ENCODE assay signal across 8 cellular contexts in the genomic region with DNA sequence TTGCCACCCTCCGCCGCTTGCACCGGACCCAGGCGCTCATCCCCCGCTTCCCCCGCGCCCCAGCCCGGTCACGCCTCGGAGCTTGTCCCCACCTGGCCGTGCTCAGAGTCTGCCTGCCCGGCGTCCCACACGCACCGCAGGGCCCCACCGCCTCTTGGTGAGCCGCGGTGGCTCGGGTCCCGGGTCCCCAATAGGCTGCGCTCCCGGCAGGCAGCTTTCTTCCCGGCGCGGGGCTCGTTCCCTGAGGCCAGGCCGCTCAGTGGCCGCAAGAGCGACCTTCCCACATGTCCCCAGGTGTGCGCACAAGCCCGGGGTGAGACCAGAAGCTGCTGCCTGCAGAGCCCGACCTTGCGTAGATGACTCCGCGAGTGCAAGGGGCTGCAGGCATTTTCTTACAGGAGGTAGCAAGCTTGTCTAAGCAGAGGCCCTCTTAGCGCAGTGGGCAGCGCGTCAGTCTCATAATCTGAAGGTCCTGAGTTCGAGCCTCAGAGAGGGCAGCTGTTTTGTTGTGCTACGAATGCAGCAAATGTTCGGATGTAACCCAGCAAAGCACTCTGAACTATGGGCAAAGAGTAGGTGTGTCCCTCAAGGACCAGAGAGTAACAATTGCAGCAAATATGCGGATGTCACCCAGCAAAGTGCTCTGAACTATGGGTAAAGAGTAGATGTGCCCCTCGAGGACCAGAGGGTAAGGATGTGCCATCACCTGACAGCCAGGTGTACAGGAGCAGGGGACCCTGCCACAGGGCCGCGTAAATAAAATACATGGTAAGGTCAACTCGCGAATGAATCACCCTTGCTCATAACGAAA. TPM values are rescaled to one million over a fixed set of nuclear protein-coding genes. Genes with fewer than 3 reads are reported as not detected.
A peak's percentile ranks its signal among the peaks of the same experiment; 100 is the strongest.
DNase-seq lines count a peak whose midpoint lies in the region; ATAC-seq, FAIRE-seq and TF ChIP-seq lines count a peak whose summit lies in the region.

No MANE protein-coding gene starts in this region.

- H3K9ac ChIP-seq in SK-N-SH: no peak overlapping the region

- ATAC-seq in HG03280 (IDR thresholded peaks at IDR 0.05; ENCODE audit: unreplicated experiment) (peak; percentile 42), pancreas (peak; percentile 77 to 82 (median 79))

- POLR2A ChIA-PET in SK-N-SH (lab: Yijun Ruan, JAX): no interaction called here

- H3K27ac ChIP-seq in SK-N-SH (ENCODE audit: low read depth in 2 of 2, low read length in 1 of 2): no peak overlapping the region
- no peak overlapping the region for H3K27ac ChIP-seq in pancreas
- H3K27ac ChIP-seq in esophagus squamous epithelium: no peak overlapping the region

- CTCF ChIA-PET in SK-N-SH (lab: Yijun Ruan, JAX): interaction anchor here (0.6 to 1.5 kb wide), 6 partner anchors 9 to 115 kb away, joined by 3 to 14 read pairs (median 4); no protein-coding TSS in a partner anchor

- 3% methylated on average over 13 of the region's 48 CpGs for WGBS in SK-N-SH (ENCODE audit: low lambda C conversion rate)
- WGBS in pancreas, 2 donors: 2 to 3% methylated on average over 44 to 48 of the region's 48 CpGs
- 4 to 9% methylated on average over 6 to 19 of the region's 48 CpGs for WGBS in esophagus squamous epithelium, 2 donors

- TF ChIP-seq CTCF in SK-N-SH (IDR thresholded peaks at IDR 0.05) (no peak), pancreas (IDR thresholded peaks at IDR 0.05) (no peak), esophagus squamous epithelium (IDR thresholded peaks at IDR 0.05) (no peak)

- H3K27me3 ChIP-seq in SK-N-SH (ENCODE audit: insufficient read depth): peaks cover 13% of the 10 kb centered on the region; the same call in 1 of the 2 replicates
- no peaks in the 10 kb centered on the region for H3K27me3 ChIP-seq in pancreas
- H3K27me3 ChIP-seq in esophagus squamous epithelium: peaks cover 0 to 53% (median 7%) of the 10 kb centered on the region in 4 donors

- H3K9me2 ChIP-seq in SK-N-SH: no peaks in the 10 kb centered on the region

- H3K4me3 ChIP-seq in SK-N-SH (ENCODE audit: low read depth in 2 of 2, low read length in 1 of 2) (peak overlapping the region; percentile 35 to 46; a peak in 2 of 4 replicates), pancreas (peak overlapping the region in 1 of 4 donors; percentile 32), esophagus squamous epithelium (peak overlapping the region in 2 of 4 donors; percentile 15 to 35)

- H3K4me1 ChIP-seq in SK-N-SH (ENCODE audit: control insufficient read depth in 1 of 2, insufficient read depth in 2 of 2, low read depth in 1 of 2, low read length in 1 of 2) (no peaks in the 10 kb centered on the region; a peak in 1 of 4 replicates), pancreas (no peaks in the 10 kb centered on the region), esophagus squamous epithelium (peaks cover 0 to 5% (median 0%) of the 10 kb centered on the region in 3 donors)

- intact Hi-C loops in pancreas (cut with DNase I): no loop called here
- intact Hi-C loops in esophagus squamous epithelium (cut with DNase I): no loop called here

- no peaks in the 10 kb centered on the region for H3K79me2 ChIP-seq in SK-N-SH (ENCODE audit: insufficient read depth)

- no peak for TF ChIP-seq RAD21 in SK-N-SH (IDR thresholded peaks at IDR 0.05; ENCODE audit: low read length)

- no peak overlapping the region for H2AFZ ChIP-seq in SK-N-SH (ENCODE audit: low read depth)

- H3K36me3 ChIP-seq in SK-N-SH (replicated peaks in 1 of 2; ENCODE audit: control insufficient read depth in 1 of 2, insufficient read depth in 2 of 2, low read length in 1 of 2) (no peaks in the 10 kb centered on the region), pancreas (no peaks in the 10 kb centered on the region), esophagus squamous epithelium (no peaks in the 10 kb centered on the region)

- TF ChIP-seq POLR2A in esophagus squamous epithelium (IDR thresholded peaks at IDR 0.05): no peak

- no peak for FAIRE-seq in pancreas (lab: Jason Lieb, UNC)

- H3F3A ChIP-seq in SK-N-SH (replicated peaks; ENCODE audit: insufficient read depth): no peaks in the 10 kb centered on the region

- H3K9me3 ChIP-seq in SK-N-SH (no peaks in the 10 kb centered on the region; the same call in 1 of the 2 replicates), pancreas (no peaks in the 10 kb centered on the region), esophagus squamous epithelium (no peaks in the 10 kb centered on the region)

- H4K20me1 ChIP-seq in SK-N-SH (ENCODE audit: insufficient read depth): no peaks in the 10 kb centered on the region

- H3K4me2 ChIP-seq in SK-N-SH: peak overlapping the region; percentile 62

- DNase-seq in activated effector memory CD4-positive, alpha-beta T cell treated with anti-CD3 and anti-CD28 coated beads, Interleukin-2, amount 50 U/mL, for 16 hours: peak; percentile 37
- no peak for DNase-seq in activated effector memory CD4-positive, alpha-beta T cell treated with Interleukin-2 at 50 U/mL for 16 hours
- DNase-seq in SK-N-SH (peak; percentile 69), fibroblast of gingiva (ENCODE audit: low read depth) (peak; percentile 84), pancreas (peak in 4 of 6 donors; percentile 4 to 65 (median 53)), NOMO-1 (lab: John Stamatoyannopoulos, UW; ENCODE audit: unreplicated experiment in 2 of 2) (no peak), esophagus squamous epithelium (lab: John Stamatoyannopoulos, UW) (no peak)

- no peak for TF ChIP-seq EP300 in SK-N-SH (IDR thresholded peaks at IDR 0.05; ENCODE audit: borderline replicate concordance in 1 of 2, low read depth in 1 of 2, low read length in 1 of 2)

TF ChIP-seq in SK-N-SH, 30 proteins besides CTCF, POLR2A, EP300 and RAD21:
- TF ChIP-seq FOSL2 (IDR thresholded peaks at IDR 0.05; ENCODE audit: borderline replicate concordance, low read depth) (0 out of 2 replicates have a peak, but pooled peaks have one; percentile 39), GABPA (IDR thresholded peaks at IDR 0.05; ENCODE audit: low read depth) (no peak), TEAD4 (IDR thresholded peaks at IDR 0.05; ENCODE audit: borderline replicate concordance, insufficient read depth) (peak; percentile 33; the same call in 1 of the 2 replicates), TCF12 (IDR thresholded peaks at IDR 0.05) (peak; percentile 44; the same call in 1 of the 2 replicates), ELF1 (IDR thresholded peaks at IDR 0.05) (peak; percentile 60; the same call in 1 of the 2 replicates)
- TF ChIP-seq, protein P1, sequence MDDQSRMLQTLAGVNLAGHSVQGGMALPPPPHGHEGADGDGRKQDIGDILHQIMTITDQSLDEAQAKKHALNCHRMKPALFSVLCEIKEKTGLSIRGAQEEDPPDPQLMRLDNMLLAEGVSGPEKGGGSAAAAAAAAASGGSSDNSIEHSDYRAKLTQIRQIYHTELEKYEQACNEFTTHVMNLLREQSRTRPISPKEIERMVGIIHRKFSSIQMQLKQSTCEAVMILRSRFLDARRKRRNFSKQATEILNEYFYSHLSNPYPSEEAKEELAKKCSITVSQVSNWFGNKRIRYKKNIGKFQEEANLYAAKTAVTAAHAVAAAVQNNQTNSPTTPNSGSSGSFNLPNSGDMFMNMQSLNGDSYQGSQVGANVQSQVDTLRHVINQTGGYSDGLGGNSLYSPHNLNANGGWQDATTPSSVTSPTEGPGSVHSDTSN (IDR thresholded peaks at IDR 0.05): 0 out of 2 replicates have a peak, but pooled peaks have one; percentile 5

RNA-seq across cellular contexts. Expression of a gene that starts 15.6 kb away (rescaled TPM):
- not detected in 2 replicates for polyA plus RNA-seq in SK-N-SH (2012; rRNA removed)
- polyA plus RNA-seq in SK-N-SH (2012; cell fraction: cytosol; rRNA removed): not detected in 2 replicates
- not detected in 2 replicates for polyA plus RNA-seq in SK-N-SH (2012; cell fraction: nucleus; rRNA removed)
- total RNA-seq in pancreas: not detected
- polyA plus RNA-seq in pancreas: not detected
- not detected for total RNA-seq in esophagus squamous epithelium

RNA-seq across cellular contexts. Expression of a gene that starts 35.8 kb away (rescaled TPM):
- polyA plus RNA-seq in SK-N-SH (2012; rRNA removed): 6.5 and 7.3 TPM in 2 replicates
- 6.8 and 7.7 TPM in 2 replicates for polyA plus RNA-seq in SK-N-SH (2012; cell fraction: cytosol; rRNA removed)
- polyA plus RNA-seq in SK-N-SH (2012; cell fraction: nucleus; rRNA removed): 16.2 and 19.1 TPM in 2 replicates
- 1 to 10 TPM; 2.6 to 6.1 (median 4.0) TPM for total RNA-seq in pancreas
- 10 to 100 TPM in 1 of 2 donors, 1 to 10 TPM in 1; 8.2 to 14.5 TPM for polyA plus RNA-seq in pancreas
- 1 to 10 TPM; 2.5 to 7.4 (median 3.4) TPM for total RNA-seq in esophagus squamous epithelium

Comparison
In these comparisons a context has a peak if more than half of its experiments do, and no peak if none do; other contexts are left out.
1. DNase-seq: peak in activated effector memory CD4-positive, alpha-beta T cell treated with anti-CD3 and anti-CD28 coated beads, Interleukin-2, amount 50 U/mL, for 16 hours (single experiment), SK-N-SH (single experiment), fibroblast of gingiva (single experiment) and pancreas (4 of 6); none in activated effector memory CD4-positive, alpha-beta T cell treated with Interleukin-2 at 50 U/mL for 16 hours (single experiment), NOMO-1 (0 of 2) and esophagus squamous epithelium (single experiment).